Comparison of ENCODE assay signal across 8 cellular contexts in the genomic region with DNA sequence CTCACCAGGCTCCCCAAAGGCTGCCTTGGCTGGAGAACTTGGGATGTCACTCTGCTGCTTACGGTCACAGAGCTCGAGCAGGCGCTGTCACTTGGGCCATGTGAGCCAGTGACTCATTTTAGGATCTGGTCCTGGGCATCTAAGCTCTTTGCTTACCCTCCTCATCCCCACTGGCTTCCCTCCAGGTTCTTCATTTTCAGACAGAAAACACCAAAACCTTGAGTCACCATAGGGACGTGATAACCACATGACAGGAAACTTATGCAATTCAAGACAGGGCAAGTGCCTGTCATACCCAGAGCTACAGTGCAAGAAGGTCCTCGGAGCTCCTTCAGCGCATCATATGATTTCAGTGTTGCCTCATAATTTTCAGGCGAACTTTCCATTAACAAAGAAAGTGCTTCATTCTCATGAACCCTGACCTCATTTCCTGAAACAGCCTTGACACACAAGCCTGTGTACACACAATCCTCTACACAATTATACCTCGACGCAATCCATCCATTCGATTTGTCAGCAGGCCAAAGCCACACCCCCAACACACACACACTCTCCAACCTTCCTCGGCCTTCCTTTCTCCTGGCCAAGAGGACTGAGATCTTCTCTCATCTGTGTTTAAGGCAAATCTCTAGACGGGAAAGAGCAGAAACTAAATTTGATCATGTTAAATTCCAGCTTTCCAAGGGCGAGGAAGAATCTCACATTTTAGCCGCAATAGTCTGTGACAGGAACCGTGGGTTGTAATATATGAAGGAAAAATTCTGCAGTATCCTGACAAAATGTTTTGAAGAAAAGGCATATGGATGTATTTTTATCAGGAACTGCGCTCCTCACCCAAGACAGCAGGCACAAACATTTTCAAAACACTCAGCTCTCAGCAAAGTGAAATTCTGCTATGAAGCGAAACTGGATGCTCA. TPM values are rescaled to one million over a fixed set of nuclear protein-coding genes. Genes with fewer than 3 reads are reported as not detected.
DNase-seq lines count a peak whose midpoint lies in the region; ATAC-seq, FAIRE-seq and TF ChIP-seq lines count a peak whose summit lies in the region.

No MANE protein-coding gene starts in this region.

- TF ChIP-seq EP300 in GM12878 (IDR thresholded peaks at IDR 0.05; ENCODE audit: borderline replicate concordance in 1 of 2, control insufficient read depth in 1 of 2, low read depth in 2 of 2, low read length in 2 of 2) = peak in 1 of 2 experiments; percentile 74; a peak in 3 of 4 replicates

- no peaks in the 10 kb centered on the region for H3K9me3 ChIP-seq in GM12878 (replicated peaks; ENCODE audit: control insufficient read depth, insufficient read depth, low read length)
- no peaks in the 10 kb centered on the region for H3K9me3 ChIP-seq in HAP-1

- peaks cover 0 to 21% of the 10 kb centered on the region in 2 experiments for H3K36me3 ChIP-seq in GM12878 (ENCODE audit: control insufficient read depth in 2 of 2, insufficient read depth in 2 of 2, low read length in 1 of 2)
- peaks cover 11% of the 10 kb centered on the region for H3K36me3 ChIP-seq in HAP-1 (replicated peaks)

- H4K20me1 ChIP-seq in GM12878 (ENCODE audit: control insufficient read depth, insufficient read depth) = no peaks in the 10 kb centered on the region

- CTCF ChIA-PET in RWPE1 (lab: Yijun Ruan, JAX) = interaction anchor here (0.6 kb wide), 1 partner anchor 54 kb away, joined by 6 read pairs; no protein-coding TSS in a partner anchor
- CTCF ChIA-PET in GM12878 (lab: Yijun Ruan, JAX) = interaction anchor here (0.8 to 4.6 kb wide), 12 partner anchors 8 to 110 kb away, joined by 3 to 35 read pairs (median 7); a partner anchor contains a TSS

- peaks cover 33% of the 10 kb centered on the region for H3K4me1 ChIP-seq in GM12878 (ENCODE audit: control insufficient read depth, insufficient read depth, low read length)
- peaks cover 16% of the 10 kb centered on the region for H3K4me1 ChIP-seq in HAP-1

- WGBS in GM12878 (ENCODE audit: insufficient coverage, insufficient replicate concordance, low lambda C conversion rate, missing lambda C conversion rate) = 20% methylated on average over 17 of the region's 17 CpGs

- H3K4me3 ChIP-seq in GM12878 = peak overlapping the region; percentile 34
- no peak overlapping the region for H3K4me3 ChIP-seq in HAP-1

- H3K4me2 ChIP-seq in GM12878 (ENCODE audit: control insufficient read depth, insufficient read depth) = peak overlapping the region; percentile 89

- RAD21 ChIA-PET in GM12878 (lab: Charles Lee; ENCODE audit: unreplicated experiment) = interaction anchor here (0.7 to 5.3 kb wide), 18 partner anchors 8 to 129 kb away, joined by 3 to 88 read pairs (median 4); a partner anchor contains a TSS

- TF ChIP-seq POLR2A in GM12878 (IDR thresholded peaks at IDR 0.05; ENCODE audit: low read depth, low read length) = no peak; the same call in 1 of the 2 replicates

- H2AFZ ChIP-seq in GM12878 (ENCODE audit: control insufficient read depth, low read depth, low read length) = no peak overlapping the region

- TF ChIP-seq CTCF in RWPE1 (conservative IDR thresholded peaks at IDR 0.05; ENCODE audit: low read depth) = no peak
- no peak for TF ChIP-seq CTCF in GM12878 (IDR thresholded peaks at IDR 0.05 in 2 of 3, conservative IDR thresholded peaks at IDR 0.05 in 1 of 3; ENCODE audit: control insufficient read depth in 2 of 3, extremely low read depth in 1 of 3, insufficient read depth in 1 of 3, low read depth in 3 of 3, low read length in 3 of 3)

- in situ Hi-C loops in GM12878 (cut with MboI) = no loop called here
- in situ Hi-C loops in HAP-1 (cut with MboI; ENCODE audit: low sequenced_read_pairs) = no loop called here

- no peaks in the 10 kb centered on the region for H3K79me2 ChIP-seq in GM12878 (ENCODE audit: control insufficient read depth, insufficient read depth, low read length)

- H3K27me3 ChIP-seq in GM12878 (replicated peaks in 1 of 2; ENCODE audit: control insufficient read depth in 2 of 2, insufficient read depth in 2 of 2, low read length in 1 of 2) (no peaks in the 10 kb centered on the region), HAP-1 (ENCODE audit: low read depth) (no peaks in the 10 kb centered on the region)

- DNase-seq in AG08396 (ENCODE audit: low spot score) = peak; percentile 91
- DNase-seq in RWPE1 (ENCODE audit: low spot score) = peak; percentile 90
- peak; percentile 90 for DNase-seq in GM12878 (ENCODE audit: low read depth, low spot score)
- DNase-seq in iris pigment epithelial cell (ENCODE audit: low read depth) = peak; percentile 99
- DNase-seq in stimulated activated CD4-positive, alpha-beta T cell treated with anti-CD3 and anti-CD28 coated beads, Interleukin-12 subunit alpha, Interleukin-12 subunit beta, amount 100 ng/mL, for 4 hours = peak; percentile 8
- no peak for DNase-seq in HAP-1 (ENCODE audit: low spot score in 2 of 2)

- POLR2A ChIA-PET in RWPE1 (lab: Yijun Ruan, JAX; ENCODE audit: low non-redundant PET) (no interaction called here), GM12878 (lab: Charles Lee) (interaction anchor here (0.6 to 4.9 kb wide), 16 partner anchors 13 to 185 kb away, joined by 3 to 37 read pairs (median 4); a partner anchor contains a TSS)

- ATAC-seq in GM18868 (IDR thresholded peaks at IDR 0.05; ENCODE audit: unreplicated experiment) (peak; percentile 76), HG03095 (IDR thresholded peaks at IDR 0.05; ENCODE audit: unreplicated experiment) (peak; percentile 65), GM12878 (peak; percentile 86)

- SMC1A ChIA-PET in GM12878 (lab: Charles Lee; ENCODE audit: uncharacterized antibody, unreplicated experiment) = interaction anchor here (0.7 to 5.1 kb wide), 29 partner anchors 9 to 129 kb away, joined by 3 to 114 read pairs (median 4); a partner anchor contains a TSS

- FAIRE-seq in GM12878 (lab: Jason Lieb, UNC) = peak; percentile 78

- no TSS peak for BruUV-seq in GM12878 (replicated peaks; lab: Mats Ljungman, UMichigan)

- intact Hi-C loops in GM12878 (cut with micrococcal nuclease; ENCODE audit: unreplicated experiment) = loop anchor here (1.0 kb wide), 2 partner anchors 29 to 74 kb away; no protein-coding TSS in a partner anchor

- H3K27ac ChIP-seq in RWPE1 (peak overlapping the region; percentile 78), GM12878 (ENCODE audit: control insufficient read depth, insufficient read depth) (peak overlapping the region; percentile 90)

- TF ChIP-seq RAD21 in GM12878 (IDR thresholded peaks at IDR 0.05; ENCODE audit: insufficient read depth, low read depth, low read length) = no peak

- H3K9ac ChIP-seq in GM12878 (ENCODE audit: control insufficient read depth, insufficient read depth, low read length) = peak overlapping the region; percentile 36; the same call in 1 of the 2 replicates

TF ChIP-seq in GM12878, 131 proteins besides CTCF, POLR2A, EP300 and RAD21 (continues in another document):
- TF ChIP-seq TBL1XR1 (IDR thresholded peaks at IDR 0.05; ENCODE audit: low read depth, low read length) = 0 out of 2 replicates have a peak, but pooled peaks have one; percentile 28
- TF ChIP-seq ZNF622 (IDR thresholded peaks at IDR 0.05) = no peak
- TF ChIP-seq SMAD1 (IDR thresholded peaks at IDR 0.05; ENCODE audit: low read depth, partially characterized antibody) = peak; percentile 56
- 0 out of 2 replicates have a peak, but pooled peaks have one; percentile 35 for TF ChIP-seq NBN (IDR thresholded peaks at IDR 0.05)
- no peak for TF ChIP-seq NRF1 (conservative IDR thresholded peaks at IDR 0.05; ENCODE audit: low read depth, low read length)
- no peak for TF ChIP-seq NFXL1 (IDR thresholded peaks at IDR 0.05; ENCODE audit: borderline replicate concordance)
- no peak for TF ChIP-seq HDAC2 (IDR thresholded peaks at IDR 0.05)
- TF ChIP-seq POLR2AphosphoS5 (IDR thresholded peaks at IDR 0.05; ENCODE audit: low read length) = peak; percentile 49; the same call in 1 of the 2 replicates
- TF ChIP-seq CREM (IDR thresholded peaks at IDR 0.05; ENCODE audit: low read depth) = peak; percentile 82; the same call in 1 of the 2 replicates
- 0 out of 2 replicates have a peak, but pooled peaks have one; percentile 38 for TF ChIP-seq SMARCA5 (IDR thresholded peaks at IDR 0.05)
- TF ChIP-seq ZBED1 (IDR thresholded peaks at IDR 0.05; ENCODE audit: borderline replicate concordance) = peak; percentile 78; the same call in 1 of the 2 replicates
- peak; percentile 62; the same call in 1 of the 2 replicates for TF ChIP-seq MTA2 (IDR thresholded peaks at IDR 0.05; ENCODE audit: low read depth)
- peak; percentile 70 for TF ChIP-seq RAD51 (IDR thresholded peaks at IDR 0.05)
- peak; percentile 14 for TF ChIP-seq SIX5 (IDR thresholded peaks at IDR 0.05; ENCODE audit: low read depth, low read length, severe bottlenecking)
- TF ChIP-seq BCL11A (IDR thresholded peaks at IDR 0.05; ENCODE audit: low read depth, low read length) = no peak
- no peak for TF ChIP-seq CBX5 (IDR thresholded peaks at IDR 0.05; ENCODE audit: low read depth)
- TF ChIP-seq, protein P1, sequence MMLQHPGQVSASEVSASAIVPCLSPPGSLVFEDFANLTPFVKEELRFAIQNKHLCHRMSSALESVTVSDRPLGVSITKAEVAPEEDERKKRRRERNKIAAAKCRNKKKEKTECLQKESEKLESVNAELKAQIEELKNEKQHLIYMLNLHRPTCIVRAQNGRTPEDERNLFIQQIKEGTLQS (IDR thresholded peaks at IDR 0.05; ENCODE audit: borderline replicate concordance, extremely low read depth, low read depth, low read length) = 0 out of 2 replicates have a peak, but pooled peaks have one; percentile 20
- no peak for TF ChIP-seq RELA (IDR thresholded peaks at IDR 0.05; ENCODE audit: borderline replicate concordance, partially characterized antibody)

RNA-seq across cellular contexts. Expression of a gene that starts 25.3 kb away (rescaled TPM):
- total RNA-seq in GM12878 (2013; cell fraction: nucleolus; rRNA removed) = 62.0 and 68.8 TPM in 2 replicates
- 20.8 and 24.6 TPM in 2 replicates for total RNA-seq in GM12878 (2014; rRNA removed)
- 19.8 and 21.9 TPM in 2 replicates for total RNA-seq in GM12878 (2014; rRNA removed; fragmentation: Illumina TruSeq; extraction: Trizol)
- 21.0 and 23.1 TPM in 2 replicates for total RNA-seq in GM12878 (2021)
- 24.3 TPM for polyA plus RNA-seq in GM12878 (2011; ENCODE audit: low read depth)
- polyA plus RNA-seq in GM12878 (2011; rRNA removed) = 51.7 and 63.8 TPM in 2 replicates
- polyA plus RNA-seq in GM12878 (2011; cell fraction: cytosol; rRNA removed) = 28.9 and 39.1 TPM in 2 replicates
- polyA plus RNA-seq in GM12878 (2011; cell fraction: nucleus; rRNA removed) = 34.2 and 40.4 TPM in 2 replicates
- 21.2 and 26.7 TPM in 2 replicates for polyA plus RNA-seq in GM12878 (2012)
- 23.7 and 26.0 TPM in 2 replicates for polyA plus RNA-seq in GM12878 (2014; fragmentation: Illumina TruSeq; extraction: Trizol)
- polyA plus RNA-seq in GM12878 (2014; fragmentation: Nextera tagmentation; extraction: Ambion mirVana) = 10 to 100 TPM; 36.5 to 39.3 TPM
- polyA plus RNA-seq in GM12878 (2014; rRNA removed) = 20.1 and 20.9 TPM in 2 replicates
- polyA plus RNA-seq in GM12878 (2016; fragmentation: Nextera tagmentation; extraction: Ambion mirVana) = 10 to 100 TPM; 57.7 to 65.9 TPM
- 35.0 and 64.7 TPM in 2 replicates for polyA minus RNA-seq in GM12878 (2011; rRNA and poly(A)+ RNA removed)
- 12.4 and 14.1 TPM in 2 replicates for polyA minus RNA-seq in GM12878 (2011; cell fraction: cytosol; rRNA and poly(A)+ RNA removed)
- polyA minus RNA-seq in GM12878 (2011; cell fraction: nucleus; rRNA and poly(A)+ RNA removed) = 38.0 and 56.2 TPM in 2 replicates

Comparison
In these comparisons a context has a peak if more than half of its experiments do, and no peak if none do; other contexts are left out.
1. DNase-seq: peak in AG08396 (single experiment), RWPE1 (single experiment), GM12878 (single experiment), iris pigment epithelial cell (single experiment) and stimulated activated CD4-positive, alpha-beta T cell treated with anti-CD3 and anti-CD28 coated beads, Interleukin-12 subunit alpha, Interleukin-12 subunit beta, amount 100 ng/mL, for 4 hours (single experiment); none in HAP-1 (0 of 2).
2. Peak in every context shown above with its lines, with median percentiles within 50 percentile points of each other: ATAC-seq.